29 cellular contexts compared by ENCODE assay signal in genomic region chr10:113553149-113553548, GRCh38. TPM values are rescaled to one million over a fixed set of nuclear protein-coding genes. Genes with fewer than 3 reads are reported as not detected.
"Had no signal": no experiment of that assay in that cellular context is flagged by ENCODE, and none has a peak within 500 bp of the region (broad histone marks: within the 10 kb centered on the region; RNA-seq: fewer than 3 reads in every experiment).

No MANE protein-coding gene starts in this region.

- H3K9me3 Mint-ChIP-seq: activated CD4-positive, alpha-beta T cell treated with anti-CD3 and anti-CD28 coated beads, Interleukin-2, amount 10 ng/mL, durations not matched to agents 7 days and 5 days; activated CD8-positive, alpha-beta T cell treated with anti-CD3 and anti-CD28 coated beads for 36 hours; activated naive CD8-positive, alpha-beta T cell treated with anti-CD3 and anti-CD28 coated beads, Interleukin-2, amount 50 U/mL, for 24 hours had no signal

- FAIRE-seq: colon had no signal

- ATAC-seq: activated CD8-positive, alpha-beta memory T cell treated with anti-CD3 and anti-CD28 coated beads, Interleukin-2, amount 10 ng/mL, durations not matched to agents 7 days and 5 days; activated CD8-positive, alpha-beta T cell treated with anti-CD3 and anti-CD28 coated beads for 36 hours; activated naive CD8-positive, alpha-beta T cell treated with anti-CD3 and anti-CD28 coated beads, Interleukin-2, amount 50 U/mL, for 24 hours; esophagus mucosa; sciatic nerve; stimulated activated naive B cell treated with anti-CD40 and anti-IgM and Interleukin-4, amounts not matched to agents 10 μg/mL and 1 μg/mL and 100 μg/mL, for 72 hours had no signal

- H3K4me3 Mint-ChIP-seq: activated CD4-positive, alpha-beta T cell treated with anti-CD3 and anti-CD28 coated beads, Interleukin-2, amount 10 ng/mL, durations not matched to agents 7 days and 5 days; activated CD8-positive, alpha-beta memory T cell treated with anti-CD3 and anti-CD28 coated beads, Interleukin-2, amount 10 ng/mL, durations not matched to agents 7 days and 5 days; activated CD8-positive, alpha-beta T cell treated with anti-CD3 and anti-CD28 coated beads for 36 hours; activated naive CD8-positive, alpha-beta T cell treated with anti-CD3 and anti-CD28 coated beads, Interleukin-2, amount 50 U/mL, for 24 hours; brain; nephron progenitor cell; stimulated activated naive B cell treated with anti-CD40 and anti-IgM and Interleukin-4, amounts not matched to agents 10 μg/mL and 1 μg/mL and 100 μg/mL, for 72 hours had no signal

- H3K4me3 ChIP-seq: left ventricle myocardium inferior, upper lobe of right lung had no signal

- H3K4me1 Mint-ChIP-seq: activated naive CD8-positive, alpha-beta T cell treated with anti-CD3 and anti-CD28 coated beads, Interleukin-2, amount 50 U/mL, for 24 hours; stimulated activated naive B cell treated with anti-CD40 and anti-IgM and Interleukin-4, amounts not matched to agents 10 μg/mL and 1 μg/mL and 100 μg/mL, for 72 hours had no signal

- H3K36me3 ChIP-seq: left ventricle myocardium inferior, upper lobe of right lung, WERI-Rb-1 had no signal

- H3K36me3 Mint-ChIP-seq: activated CD8-positive, alpha-beta memory T cell treated with anti-CD3 and anti-CD28 coated beads, Interleukin-2, amount 10 ng/mL, durations not matched to agents 7 days and 5 days; brain; stimulated activated naive B cell treated with anti-CD40 and anti-IgM and Interleukin-4, amounts not matched to agents 10 μg/mL and 1 μg/mL and 100 μg/mL, for 72 hours had no signal

- H3K9me3 ChIP-seq: left ventricle myocardium inferior, upper lobe of right lung had no signal

- H3K27ac ChIP-seq: left ventricle myocardium inferior, upper lobe of right lung, WERI-Rb-1 had no signal

- H3K27me3 ChIP-seq: upper lobe of right lung had no signal

- H3K27ac Mint-ChIP-seq: activated CD4-positive, alpha-beta T cell treated with anti-CD3 and anti-CD28 coated beads, Interleukin-2, amount 10 ng/mL, durations not matched to agents 7 days and 5 days; activated CD8-positive, alpha-beta memory T cell treated with anti-CD3 and anti-CD28 coated beads, Interleukin-2, amount 10 ng/mL, durations not matched to agents 7 days and 5 days; activated CD8-positive, alpha-beta T cell treated with anti-CD3 and anti-CD28 coated beads for 36 hours; activated naive CD8-positive, alpha-beta T cell treated with anti-CD3 and anti-CD28 coated beads, Interleukin-2, amount 50 U/mL, for 24 hours; brain; nephron progenitor cell; stimulated activated naive B cell treated with anti-CD40 and anti-IgM and Interleukin-4, amounts not matched to agents 10 μg/mL and 1 μg/mL and 100 μg/mL, for 72 hours had no signal

- DNase-seq: activated CD4-positive, alpha-beta T cell treated with anti-CD3 and anti-CD28 coated beads, Interleukin-2, amount 10 ng/mL, durations not matched to agents 7 days and 5 days; activated CD4-positive, CD25-positive, alpha-beta regulatory T cell treated with anti-CD3 and anti-CD28 coated beads, Interleukin-2, amount 50 U/mL, for 72 hours; activated CD8-positive, alpha-beta memory T cell treated with anti-CD3 and anti-CD28 coated beads, Interleukin-2, amount 10 ng/mL, durations not matched to agents 7 days and 5 days; activated CD8-positive, alpha-beta T cell treated with anti-CD3 and anti-CD28 coated beads for 36 hours; activated effector memory CD4-positive, alpha-beta T cell treated with anti-CD3 and anti-CD28 coated beads, Interleukin-2, amount 50 U/mL, for 16 hours; activated naive CD4-positive, alpha-beta T cell treated with anti-CD3 and anti-CD28 coated beads, Interleukin-2, amount 50 U/mL, for 16 hours; activated naive CD8-positive, alpha-beta T cell treated with anti-CD3 and anti-CD28 coated beads, Interleukin-2, amount 50 U/mL, for 24 hours; activated T-cell treated with anti-CD3 and anti-CD28 coated beads for 4 hours; caudate nucleus; effector memory CD4-positive, alpha-beta T cell; foreskin melanocyte; glutamatergic neuron; hippocampal formation; left ventricle myocardium inferior; mammary epithelial cell; nephron progenitor cell; nucleus accumbens; stimulated activated CD4-positive, alpha-beta T cell treated with anti-CD3 and anti-CD28 coated beads, Interleukin-2, amount 100 ng/mL, for 48 hours; stimulated activated CD8-positive, alpha-beta memory T cell treated with anti-CD3 and anti-CD28 coated beads, Interleukin-4, amount 100 ng/mL, for 48 hours; stimulated activated naive B cell treated with anti-CD40 and anti-IgM and Interleukin-4, amounts not matched to agents 10 μg/mL and 1 μg/mL and 100 μg/mL, for 72 hours; upper lobe of right lung; WERI-Rb-1 had no signal

RNA-seq across cellular contexts. Expression of gene HABP2, which starts 0.3 kb away (rescaled TPM):
- total RNA-seq: activated CD4-positive, alpha-beta T cell treated with anti-CD3 and anti-CD28 coated beads, Interleukin-2, amount 10 ng/mL, durations not matched to agents 7 days and 5 days; activated CD8-positive, alpha-beta memory T cell treated with anti-CD3 and anti-CD28 coated beads, Interleukin-2, amount 10 ng/mL, durations not matched to agents 7 days and 5 days; activated CD8-positive, alpha-beta T cell treated with anti-CD3 and anti-CD28 coated beads for 36 hours; dermis microvascular lymphatic vessel endothelial cell; left ventricle myocardium inferior; mammary epithelial cell; sciatic nerve; subcutaneous adipose tissue; T-helper 2 cell treated with Interferon-gamma antibody and Interleukin-4, amounts not matched to agents 100 ng/mL and 5 ng/mL, for 36 hours had no signal
